Comparison of ENCODE assay signal across 16 cellular contexts in the genomic region with DNA sequence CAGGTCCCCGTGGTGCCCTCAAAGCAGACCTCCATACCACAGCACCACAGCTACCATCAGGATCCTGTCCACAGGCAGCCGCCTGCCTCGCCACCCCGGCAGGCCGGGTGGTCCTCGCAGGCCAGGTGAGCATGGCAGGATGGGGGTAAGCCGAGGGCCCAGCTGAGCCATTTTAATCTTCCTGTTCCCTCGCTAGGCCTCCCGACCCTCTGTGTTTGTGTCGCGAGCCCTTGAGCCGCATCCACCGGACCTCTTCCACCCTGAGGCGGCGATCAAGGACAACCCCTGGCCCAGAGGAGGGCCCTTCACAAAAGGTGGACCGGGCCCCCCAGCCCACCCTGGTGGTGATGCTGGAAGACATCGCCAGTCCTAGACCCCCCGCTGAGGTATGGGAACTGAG. TPM values are rescaled to one million over a fixed set of nuclear protein-coding genes. Genes with fewer than 3 reads are reported as not detected.
DNase-seq lines count a peak whose midpoint lies in the region; ATAC-seq and TF ChIP-seq lines count a peak whose summit lies in the region.
"Had no signal": no experiment of that assay in that cellular context is flagged by ENCODE, and none has a peak within 500 bp of the region (broad histone marks: within the 10 kb centered on the region; RNA-seq: fewer than 3 reads in every experiment).

No MANE protein-coding gene starts in this region.

- peak overlapping the region; percentile 84 for H3K27ac Mint-ChIP-seq in activated naive CD4-positive, alpha-beta T cell treated with anti-CD3 and anti-CD28 coated beads for 36 hours
- peak overlapping the region; percentile 16 for H3K27ac Mint-ChIP-seq in activated CD4-positive, alpha-beta memory T cell treated with anti-CD3 and anti-CD28 coated beads, Interleukin-2, amount 10 ng/mL, durations not matched to agents 7 days and 5 days
- H3K27ac Mint-ChIP-seq in stimulated activated naive B cell treated with anti-CD40 and anti-IgM and Interleukin-4, amounts not matched to agents 10 μg/mL and 1 μg/mL and 100 μg/mL, for 72 hours: peak overlapping the region; percentile 96

- H3K4me3 ChIP-seq in gastroesophageal sphincter: no peak overlapping the region

- H3K4me1 Mint-ChIP-seq in activated naive CD4-positive, alpha-beta T cell treated with anti-CD3 and anti-CD28 coated beads for 36 hours (ENCODE audit: low read depth): peaks cover 39% of the 10 kb centered on the region
- H3K4me1 Mint-ChIP-seq in activated CD4-positive, alpha-beta memory T cell treated with anti-CD3 and anti-CD28 coated beads, Interleukin-2, amount 10 ng/mL, durations not matched to agents 7 days and 5 days: peaks cover 48% of the 10 kb centered on the region
- H3K4me1 Mint-ChIP-seq in stimulated activated naive B cell treated with anti-CD40 and anti-IgM and Interleukin-4, amounts not matched to agents 10 μg/mL and 1 μg/mL and 100 μg/mL, for 72 hours: peaks cover 34 to 45% of the 10 kb centered on the region in 2 donors

- peaks cover 0 to 50% of the 10 kb centered on the region in 2 donors for H3K36me3 ChIP-seq in gastroesophageal sphincter

- H3K27me3 ChIP-seq in gastroesophageal sphincter: no peaks in the 10 kb centered on the region
- H3K27me3 ChIP-seq: dorsolateral prefrontal cortex had no signal

- peak overlapping the region; percentile 85 for H3K4me3 Mint-ChIP-seq in activated naive CD4-positive, alpha-beta T cell treated with anti-CD3 and anti-CD28 coated beads for 36 hours
- peak overlapping the region; percentile 88 for H3K4me3 Mint-ChIP-seq in activated CD4-positive, alpha-beta memory T cell treated with anti-CD3 and anti-CD28 coated beads, Interleukin-2, amount 10 ng/mL, durations not matched to agents 7 days and 5 days
- peak overlapping the region; percentile 95 to 96 for H3K4me3 Mint-ChIP-seq in stimulated activated naive B cell treated with anti-CD40 and anti-IgM and Interleukin-4, amounts not matched to agents 10 μg/mL and 1 μg/mL and 100 μg/mL, for 72 hours

- peak overlapping the region in 3 of 4 donors; percentile 93 to 99 (median 99) for H3K27ac ChIP-seq in gastroesophageal sphincter
- H3K27ac ChIP-seq: HL-60 had no signal

- ATAC-seq in gastroesophageal sphincter (no peak), HG02884 (IDR thresholded peaks at IDR 0.05; ENCODE audit: unreplicated experiment) (no peak)
- ATAC-seq in stimulated activated naive B cell treated with anti-CD40 and anti-IgM and Interleukin-4, amounts not matched to agents 10 μg/mL and 1 μg/mL and 100 μg/mL, for 72 hours (replicated peaks): no peak

- CTCF ChIA-PET in activated naive CD4-positive, alpha-beta T cell treated with anti-CD3 and anti-CD28 coated beads for 36 hours (lab: Charles Lee): interaction anchor here (0.6 to 3.2 kb wide), 3 partner anchors 41 to 126 kb away, joined by 3 to 17 read pairs (median 3); no protein-coding TSS in a partner anchor
- CTCF ChIA-PET in activated CD4-positive, alpha-beta memory T cell treated with anti-CD3 and anti-CD28 coated beads, Interleukin-2, amount 10 ng/mL, durations not matched to agents 7 days and 5 days (lab: Charles Lee): interaction anchor here (3.9 kb wide), 1 partner anchor 42 kb away, joined by 34 read pairs; no protein-coding TSS in a partner anchor

- H3K4me1 ChIP-seq in gastroesophageal sphincter: peaks cover 0 to 49% (median 18%) of the 10 kb centered on the region in 3 donors

- TF ChIP-seq CTCF in gastroesophageal sphincter (IDR thresholded peaks at IDR 0.05) (no peak), GM20000 (IDR thresholded peaks at IDR 0.05; ENCODE audit: extremely low read depth, missing control alignments) (no peak)

- DNase-seq in activated naive CD4-positive, alpha-beta T cell treated with anti-CD3 and anti-CD28 coated beads for 36 hours: no peak
- no peak for DNase-seq in activated naive CD4-positive, alpha-beta T cell treated with Interleukin-2 at 50 U/mL for 16 hours
- no peak for DNase-seq in activated CD4-positive, alpha-beta memory T cell treated with anti-CD3 and anti-CD28 coated beads, Interleukin-2, amount 10 ng/mL, durations not matched to agents 7 days and 5 days
- no peak for DNase-seq in stimulated activated naive B cell treated with anti-CD40 and anti-IgM and Interleukin-4, amounts not matched to agents 10 μg/mL and 1 μg/mL and 100 μg/mL, for 72 hours
- DNase-seq in Kasumi-1 (lab: John Stamatoyannopoulos, UW): no peak
- no peak for DNase-seq in GM20000 (ENCODE audit: low spot score)
- DNase-seq: activated effector memory CD4-positive, alpha-beta T cell treated with anti-CD3 and anti-CD28 coated beads, Interleukin-2, amount 50 U/mL, for 16 hours; AML-193; dorsolateral prefrontal cortex; midbrain; NCI-H1105 treated with DMSO at 0.1 percent for 48 hours; NCI-H748 treated with DMSO at 0.1 percent for 48 hours; stimulated activated CD8-positive, alpha-beta memory T cell treated with anti-CD3 and anti-CD28 coated beads, Interleukin-4, amount 100 ng/mL, for 48 hours had no signal

- no peak for TF ChIP-seq EP300 in gastroesophageal sphincter (IDR thresholded peaks at IDR 0.05)

- intact Hi-C loops in activated naive CD4-positive, alpha-beta T cell treated with anti-CD3 and anti-CD28 coated beads for 36 hours (cut with micrococcal nuclease): no loop called here

- POLR2A ChIA-PET in activated CD4-positive, alpha-beta memory T cell treated with anti-CD3 and anti-CD28 coated beads, Interleukin-2, amount 10 ng/mL, durations not matched to agents 7 days and 5 days (lab: Charles Lee): no interaction called here

- H3K9me3 Mint-ChIP-seq in activated naive CD4-positive, alpha-beta T cell treated with anti-CD3 and anti-CD28 coated beads for 36 hours: no peaks in the 10 kb centered on the region
- H3K9me3 Mint-ChIP-seq in activated CD4-positive, alpha-beta memory T cell treated with anti-CD3 and anti-CD28 coated beads, Interleukin-2, amount 10 ng/mL, durations not matched to agents 7 days and 5 days: no peaks in the 10 kb centered on the region
- H3K9me3 Mint-ChIP-seq in stimulated activated naive B cell treated with anti-CD40 and anti-IgM and Interleukin-4, amounts not matched to agents 10 μg/mL and 1 μg/mL and 100 μg/mL, for 72 hours: no peaks in the 10 kb centered on the region

- H3K36me3 Mint-ChIP-seq in activated naive CD4-positive, alpha-beta T cell treated with anti-CD3 and anti-CD28 coated beads for 36 hours (ENCODE audit: low read depth): peaks cover 30% of the 10 kb centered on the region
- H3K36me3 Mint-ChIP-seq in activated CD4-positive, alpha-beta memory T cell treated with anti-CD3 and anti-CD28 coated beads, Interleukin-2, amount 10 ng/mL, durations not matched to agents 7 days and 5 days (ENCODE audit: low read depth): peaks cover 42% of the 10 kb centered on the region
- peaks cover 23 to 46% of the 10 kb centered on the region in 2 donors for H3K36me3 Mint-ChIP-seq in stimulated activated naive B cell treated with anti-CD40 and anti-IgM and Interleukin-4, amounts not matched to agents 10 μg/mL and 1 μg/mL and 100 μg/mL, for 72 hours

- peak in 1 of 2 donors; percentile 1 for TF ChIP-seq POLR2A in gastroesophageal sphincter (IDR thresholded peaks at IDR 0.05)

- H3K27me3 Mint-ChIP-seq in activated naive CD4-positive, alpha-beta T cell treated with anti-CD3 and anti-CD28 coated beads for 36 hours (ENCODE audit: low read depth): no peaks in the 10 kb centered on the region
- no peaks in the 10 kb centered on the region for H3K27me3 Mint-ChIP-seq in activated CD4-positive, alpha-beta memory T cell treated with anti-CD3 and anti-CD28 coated beads, Interleukin-2, amount 10 ng/mL, durations not matched to agents 7 days and 5 days
- no peaks in the 10 kb centered on the region for H3K27me3 Mint-ChIP-seq in stimulated activated naive B cell treated with anti-CD40 and anti-IgM and Interleukin-4, amounts not matched to agents 10 μg/mL and 1 μg/mL and 100 μg/mL, for 72 hours

- WGBS in gastroesophageal sphincter (ENCODE audit: low coverage in 1 of 2), 2 donors: 57% methylated on average over 2 of the region's 18 CpGs; no CpG with 5 or more reads in 1 of the 2 donors

- no peaks in the 10 kb centered on the region for H3K9me3 ChIP-seq in gastroesophageal sphincter

RNA-seq across cellular contexts. Expression of gene PRR14, which starts 2.0 kb away (rescaled TPM):
- 10 to 100 TPM; 50.6 to 52.4 TPM for total RNA-seq in activated naive CD4-positive, alpha-beta T cell treated with anti-CD3 and anti-CD28 coated beads for 36 hours
- total RNA-seq in activated CD4-positive, alpha-beta memory T cell treated with anti-CD3 and anti-CD28 coated beads, Interleukin-2, amount 10 ng/mL, durations not matched to agents 7 days and 5 days: 10 to 100 TPM; 78.4 to 86.1 TPM
- 10 to 100 TPM; 21.7 to 49.2 (median 41.8) TPM for total RNA-seq in gastroesophageal sphincter

RNA-seq across cellular contexts. Expression of gene FBRS, which starts 5.5 kb away (rescaled TPM):
- 10 to 100 TPM; 83.8 to 84.8 TPM for total RNA-seq in activated naive CD4-positive, alpha-beta T cell treated with anti-CD3 and anti-CD28 coated beads for 36 hours
- total RNA-seq in activated CD4-positive, alpha-beta memory T cell treated with anti-CD3 and anti-CD28 coated beads, Interleukin-2, amount 10 ng/mL, durations not matched to agents 7 days and 5 days: 100 to 1,000 TPM; 106 to 107 TPM
- total RNA-seq in gastroesophageal sphincter: 10 to 100 TPM; 19.9 to 52.1 (median 32.8) TPM

RNA-seq across cellular contexts. Expression of gene ZNF689, which starts 42.5 kb away (rescaled TPM):
- total RNA-seq in activated naive CD4-positive, alpha-beta T cell treated with anti-CD3 and anti-CD28 coated beads for 36 hours: 10 to 100 TPM; 10.7 to 11.5 TPM
- 10 to 100 TPM in 1 of 2 experiments, 1 to 10 TPM in 1; 9.9 to 11.7 TPM for total RNA-seq in activated CD4-positive, alpha-beta memory T cell treated with anti-CD3 and anti-CD28 coated beads, Interleukin-2, amount 10 ng/mL, durations not matched to agents 7 days and 5 days
- total RNA-seq in gastroesophageal sphincter: 10 to 100 TPM in 2 of 4 donors, 1 to 10 TPM in 2; 9.7 to 13.1 (median 11.4) TPM

RNA-seq across cellular contexts. Expression of gene SRCAP, which starts 46.3 kb away (rescaled TPM):
- 10 to 100 TPM; 52.3 to 55.2 TPM for total RNA-seq in activated naive CD4-positive, alpha-beta T cell treated with anti-CD3 and anti-CD28 coated beads for 36 hours
- total RNA-seq in activated CD4-positive, alpha-beta memory T cell treated with anti-CD3 and anti-CD28 coated beads, Interleukin-2, amount 10 ng/mL, durations not matched to agents 7 days and 5 days: 10 to 100 TPM; 63.2 to 65.0 TPM
- total RNA-seq in gastroesophageal sphincter: 10 to 100 TPM; 20.6 to 57.4 (median 36.0) TPM

Comparison
In these comparisons a context has a peak if more than half of its experiments do, and no peak if none do; other contexts are left out.
1. H3K27ac Mint-ChIP-seq: peak in every context shown above with its lines; median percentile 96 in stimulated activated naive B cell treated with anti-CD40 and anti-IgM and Interleukin-4, amounts not matched to agents 10 μg/mL and 1 μg/mL and 100 μg/mL, for 72 hours; 84 in activated naive CD4-positive, alpha-beta T cell treated with anti-CD3 and anti-CD28 coated beads for 36 hours; 16 in activated CD4-positive, alpha-beta memory T cell treated with anti-CD3 and anti-CD28 coated beads, Interleukin-2, amount 10 ng/mL, durations not matched to agents 7 days and 5 days.